ENCODE assay signal across 10 cellular contexts in the genomic region with DNA sequence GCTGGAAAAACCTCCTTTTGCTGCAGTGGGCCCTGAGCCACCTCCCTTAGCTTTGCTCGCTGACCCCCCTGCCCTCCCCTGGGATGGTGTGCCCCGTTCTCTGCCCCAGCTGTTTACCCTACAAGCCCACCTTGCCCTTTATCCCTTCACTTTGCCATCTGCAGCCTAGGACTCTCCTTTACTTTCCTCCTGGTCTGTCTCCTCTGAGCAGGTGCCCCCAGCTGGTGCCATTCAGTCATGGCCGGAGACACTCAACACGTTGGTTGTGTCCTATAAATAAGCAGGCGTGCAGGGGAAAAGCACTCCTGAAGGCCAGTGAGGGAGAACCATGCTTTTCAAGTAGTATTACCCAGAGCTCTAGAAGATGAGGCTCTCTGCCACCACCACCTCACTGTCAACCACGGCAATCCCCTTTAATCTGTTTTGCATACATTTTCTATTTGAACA. TPM values are rescaled to one million over a fixed set of nuclear protein-coding genes. Genes with fewer than 3 reads are reported as not detected.
DNase-seq lines count a peak whose midpoint lies in the region; ATAC-seq and TF ChIP-seq lines count a peak whose summit lies in the region.
"Had no signal": no experiment of that assay in that cellular context is flagged by ENCODE, and none has a peak within 500 bp of the region (broad histone marks: within the 10 kb centered on the region; RNA-seq: fewer than 3 reads in every experiment).

No MANE protein-coding gene starts in this region.

- no peak for TF ChIP-seq POLR2A in gastroesophageal sphincter (IDR thresholded peaks at IDR 0.05)

- WGBS in gastroesophageal sphincter (ENCODE audit: low coverage in 1 of 2), 2 donors = 78 to 89% methylated on average over 2 to 4 of the region's 6 CpGs

- no peak for TF ChIP-seq EP300 in gastroesophageal sphincter (IDR thresholded peaks at IDR 0.05)

- TF ChIP-seq CTCF in gastroesophageal sphincter (IDR thresholded peaks at IDR 0.05) (no peak), A673 (conservative IDR thresholded peaks at IDR 0.05; ENCODE audit: low read depth, low read length) (no peak)

- H3K36me3 ChIP-seq in gastroesophageal sphincter = peaks cover 0 to 13% of the 10 kb centered on the region in 2 donors
- no peaks in the 10 kb centered on the region for H3K36me3 ChIP-seq in A673 (ENCODE audit: insufficient read depth, low read length, poor library complexity, severe bottlenecking)

- H3K4me1 ChIP-seq in gastroesophageal sphincter (peaks cover 0 to 95% (median 40%) of the 10 kb centered on the region in 3 donors), A673 (ENCODE audit: insufficient read depth, low read length, poor library complexity, severe bottlenecking) (no peaks in the 10 kb centered on the region)

- H3K4me3 ChIP-seq in gastroesophageal sphincter = peak overlapping the region in 1 of 2 donors; percentile 12
- no peak overlapping the region for H3K4me3 ChIP-seq in A673 (ENCODE audit: low read depth, low read length, poor library complexity, severe bottlenecking)

- H3K27me3 ChIP-seq in gastroesophageal sphincter (no peaks in the 10 kb centered on the region), A673 (replicated peaks; ENCODE audit: insufficient read depth, low read depth, low read length, poor library complexity) (no peaks in the 10 kb centered on the region)

- BruUV-seq in A673 (replicated peaks; lab: Mats Ljungman, UMichigan) = no TSS peak

- CTCF ChIA-PET in A673 (lab: Charles Lee) = no interaction called here

- H3K9me3 Mint-ChIP-seq in stimulated activated naive CD8-positive, alpha-beta T cell treated with anti-CD3 and anti-CD28 coated beads, Interleukin-15, Interleukin-2, amounts not matched to agents 100 ng/mL and 50 ng/mL, for 24 hours = no peaks in the 10 kb centered on the region
- H3K9me3 Mint-ChIP-seq: central memory CD8-positive, alpha-beta T cell had no signal

- H3K27me3 Mint-ChIP-seq in stimulated activated naive CD8-positive, alpha-beta T cell treated with anti-CD3 and anti-CD28 coated beads, Interleukin-15, Interleukin-2, amounts not matched to agents 100 ng/mL and 50 ng/mL, for 24 hours = no peaks in the 10 kb centered on the region
- H3K27me3 Mint-ChIP-seq: central memory CD8-positive, alpha-beta T cell; naive thymus-derived CD4-positive, alpha-beta T cell had no signal

- no peak for DNase-seq in NCI-H187 treated with DMSO at 0.1 percent for 48 hours (lab: John Stamatoyannopoulos, UW)
- DNase-seq in D341Med (ENCODE audit: low spot score) = no peak
- DNase-seq in A673 (ENCODE audit: low spot score) = no peak
- DNase-seq: SHP77 treated with DMSO at 0.1 percent for 48 hours had no signal

- POLR2A ChIA-PET in A673 (lab: Charles Lee; ENCODE audit: low non-redundant PET) = no interaction called here

- H3K9me3 ChIP-seq in gastroesophageal sphincter (no peaks in the 10 kb centered on the region), A673 (ENCODE audit: low read depth, low read length, poor library complexity, severe bottlenecking) (no peaks in the 10 kb centered on the region)

- ATAC-seq in GM19397 (IDR thresholded peaks at IDR 0.05; ENCODE audit: unreplicated experiment) = peak; percentile 43
- ATAC-seq in HG03159 (IDR thresholded peaks at IDR 0.05; ENCODE audit: unreplicated experiment) = peak; percentile 39
- ATAC-seq in gastroesophageal sphincter = no peak
- ATAC-seq: naive thymus-derived CD4-positive, alpha-beta T cell had no signal

- intact Hi-C loops in A673 (cut with micrococcal nuclease; ENCODE audit: unreplicated experiment) = no loop called here

- no peaks in the 10 kb centered on the region for H3K36me3 Mint-ChIP-seq in stimulated activated naive CD8-positive, alpha-beta T cell treated with anti-CD3 and anti-CD28 coated beads, Interleukin-15, Interleukin-2, amounts not matched to agents 100 ng/mL and 50 ng/mL, for 24 hours (ENCODE audit: low read depth)

- H3K27ac ChIP-seq in gastroesophageal sphincter (peak overlapping the region in 3 of 4 donors; percentile 41 to 94 (median 50)), A673 (ENCODE audit: low read depth, low read length, poor library complexity, severe bottlenecking) (no peak overlapping the region)

- H3K4me1 Mint-ChIP-seq in stimulated activated naive CD8-positive, alpha-beta T cell treated with anti-CD3 and anti-CD28 coated beads, Interleukin-15, Interleukin-2, amounts not matched to agents 100 ng/mL and 50 ng/mL, for 24 hours (ENCODE audit: low read depth) = peaks cover 70% of the 10 kb centered on the region

- peak overlapping the region; percentile 19 for H3K4me3 Mint-ChIP-seq in stimulated activated naive CD8-positive, alpha-beta T cell treated with anti-CD3 and anti-CD28 coated beads, Interleukin-15, Interleukin-2, amounts not matched to agents 100 ng/mL and 50 ng/mL, for 24 hours
- H3K4me3 Mint-ChIP-seq: central memory CD8-positive, alpha-beta T cell; naive thymus-derived CD4-positive, alpha-beta T cell had no signal

- H3K27ac Mint-ChIP-seq in stimulated activated naive CD8-positive, alpha-beta T cell treated with anti-CD3 and anti-CD28 coated beads, Interleukin-15, Interleukin-2, amounts not matched to agents 100 ng/mL and 50 ng/mL, for 24 hours = peak overlapping the region; percentile 76
- H3K27ac Mint-ChIP-seq: naive thymus-derived CD4-positive, alpha-beta T cell had no signal

RNA-seq across cellular contexts. Expression of a gene that starts 6.1 kb away (rescaled TPM):
- total RNA-seq in gastroesophageal sphincter (10 to 100 TPM; 23.5 to 57.7 (median 31.6) TPM), A673 (2021) (0.71 and 1.6 TPM in 2 replicates)

RNA-seq across cellular contexts. Expression of a gene that starts 12.9 kb away (rescaled TPM):
- total RNA-seq in gastroesophageal sphincter (100 to 1,000 TPM in 2 of 4 donors, 10 to 100 TPM in 2; 48.3 to 428 (median 103) TPM), A673 (2021) (0.54 and 1.1 TPM in 2 replicates)

RNA-seq across cellular contexts. Expression of a gene that starts 35.0 kb away (rescaled TPM):
- total RNA-seq in gastroesophageal sphincter = 10 to 100 TPM; 19.2 to 35.6 (median 27.1) TPM
- 41.8 and 42.1 TPM in 2 replicates for total RNA-seq in A673 (2021)

RNA-seq across cellular contexts. Expression of a gene that starts 54.5 kb away (rescaled TPM):
- total RNA-seq in gastroesophageal sphincter (under 1 TPM in 1 of 4 donors, not detected in 3; 0.35 TPM), A673 (2021) (0.80 and 1.4 TPM in 2 replicates)
- total RNA-seq: naive thymus-derived CD4-positive, alpha-beta T cell had no signal

Comparison
In these comparisons a context has a peak if more than half of its experiments do, and no peak if none do; other contexts are left out.
1. RNA of a gene that starts 12.9 kb away (total RNA-seq): 48.3 to 428 TPM in gastroesophageal sphincter; 0.54 to 1.1 TPM in A673; every median in the first group is over 10 times any median in the second.